In genomic region chr5:142364251-142365145, GRCh38 we compare ENCODE assay signal across 8 cellular contexts. TPM values are rescaled to one million over a fixed set of nuclear protein-coding genes. Genes with fewer than 3 reads are reported as not detected.
A peak's percentile ranks its signal among the peaks of the same experiment; 100 is the strongest.
DNase-seq lines count a peak whose midpoint lies in the region; ATAC-seq and TF ChIP-seq lines count a peak whose summit lies in the region.

No MANE protein-coding gene starts in this region.

- peak; percentile 4 for TF ChIP-seq CTCF in GM06990 (IDR thresholded peaks at IDR 0.05; ENCODE audit: insufficient read depth, low read length, poor library complexity, severe bottlenecking)

- peak overlapping the region; percentile 51 for H3K4me3 ChIP-seq in GM06990 (replicated peaks; ENCODE audit: low read depth, low read length)

- peak; percentile 37 for DNase-seq in GM06990 (ENCODE audit: extremely low read depth, insufficient read length)
- DNase-seq in RPMI7951 (ENCODE audit: low read depth): peak; percentile 72
- peak; percentile 87 for DNase-seq in left kidney (ENCODE audit: low read depth, low spot score)
- no peak for DNase-seq in midbrain (lab: John Stamatoyannopoulos, UW)
- no peak for DNase-seq in stimulated activated naive CD4-positive, alpha-beta T cell (lab: John Stamatoyannopoulos, UW)
- DNase-seq in RKO (ENCODE audit: low spot score): no peak
- no peak for DNase-seq in stimulated activated CD4-positive, alpha-beta T cell treated with anti-CD3 and anti-CD28 coated beads, Interleukin-12 subunit alpha, Interleukin-12 subunit beta, amount 100 ng/mL, for 4 hours

- peak; percentile 70 for ATAC-seq in HG02852 (IDR thresholded peaks at IDR 0.05; ENCODE audit: unreplicated experiment)

- H3K27me3 ChIP-seq in GM06990 (replicated peaks; ENCODE audit: control insufficient read depth, insufficient read depth, low read length): no peaks in the 10 kb centered on the region

- H3K36me3 ChIP-seq in GM06990 (ENCODE audit: control insufficient read depth, insufficient read depth, low read length): no peaks in the 10 kb centered on the region

RNA-seq across cellular contexts. Expression of gene SPRY4, which starts 39.7 kb away (rescaled TPM):
- total RNA-seq in RPMI7951 (2014; rRNA removed; shearing (Covaris generic)): 23.7 TPM in 2 replicates

Comparison
In these comparisons a context has a peak if more than half of its experiments do, and no peak if none do; other contexts are left out.
1. DNase-seq: peak in GM06990 (single experiment), RPMI7951 (single experiment) and left kidney (single experiment); none in midbrain (single experiment), stimulated activated naive CD4-positive, alpha-beta T cell (0 of 6), RKO (single experiment) and stimulated activated CD4-positive, alpha-beta T cell treated with anti-CD3 and anti-CD28 coated beads, Interleukin-12 subunit alpha, Interleukin-12 subunit beta, amount 100 ng/mL, for 4 hours (single experiment).